ENCODE assay signal across 21 cellular contexts in genomic region chr4:74631338-74631737, GRCh38.
DNase-seq lines count a peak whose midpoint lies in the region; ATAC-seq and TF ChIP-seq lines count a peak whose summit lies in the region.
"Had no signal": no experiment of that assay in that cellular context is flagged by ENCODE, and none has a peak within 500 bp of the region (broad histone marks: within the 10 kb centered on the region; RNA-seq: fewer than 3 reads in every experiment).

No MANE protein-coding gene starts in this region.

- no peaks in the 10 kb centered on the region for H3K36me3 ChIP-seq in lower lobe of right lung
- H3K36me3 ChIP-seq: esophagus squamous epithelium, uterus had no signal

- no peak overlapping the region for H3K4me3 Mint-ChIP-seq in CD14-positive monocyte
- no peak overlapping the region for H3K4me3 Mint-ChIP-seq in activated T-helper 1 cell treated with anti-CD3 and anti-CD28 coated beads, Interleukin-12 subunit alpha, Interleukin-12 subunit beta, Interleukin-2, Interleukin-4 antibody, amounts not matched to agents 30 ng/mL and 10 ng/mL and 1 ng/mL, durations not matched to agents 14 hours and 24 hours and 36 hours
- H3K4me3 Mint-ChIP-seq: activated CD4-positive, alpha-beta T cell treated with anti-CD3 and anti-CD28 coated beads, Interleukin-2, amount 10 ng/mL, durations not matched to agents 24 days and 14 days; natural killer cell had no signal

- intact Hi-C loops in CD14-positive monocyte (cut with micrococcal nuclease) = no loop called here
- intact Hi-C loops in lower lobe of right lung (cut with DNase I) = no loop called here
- intact Hi-C loops in activated T-helper 1 cell treated with anti-CD3 and anti-CD28 coated beads, Interleukin-12 subunit alpha, Interleukin-12 subunit beta, Interleukin-2, Interleukin-4 antibody, amounts not matched to agents 30 ng/mL and 10 ng/mL and 1 ng/mL, durations not matched to agents 14 hours and 24 hours and 36 hours (cut with micrococcal nuclease) = no loop called here

- no peaks in the 10 kb centered on the region for H3K27me3 Mint-ChIP-seq in CD14-positive monocyte (ENCODE audit: low read depth in 3 of 3)
- no peaks in the 10 kb centered on the region for H3K27me3 Mint-ChIP-seq in activated T-helper 1 cell treated with anti-CD3 and anti-CD28 coated beads, Interleukin-12 subunit alpha, Interleukin-12 subunit beta, Interleukin-2, Interleukin-4 antibody, amounts not matched to agents 30 ng/mL and 10 ng/mL and 1 ng/mL, durations not matched to agents 14 hours and 24 hours and 36 hours (ENCODE audit: insufficient read depth)

- H3K36me3 Mint-ChIP-seq in CD14-positive monocyte = no peaks in the 10 kb centered on the region
- no peaks in the 10 kb centered on the region for H3K36me3 Mint-ChIP-seq in activated T-helper 1 cell treated with anti-CD3 and anti-CD28 coated beads, Interleukin-12 subunit alpha, Interleukin-12 subunit beta, Interleukin-2, Interleukin-4 antibody, amounts not matched to agents 30 ng/mL and 10 ng/mL and 1 ng/mL, durations not matched to agents 14 hours and 24 hours and 36 hours (ENCODE audit: low read depth)
- H3K36me3 Mint-ChIP-seq: natural killer cell had no signal

- no peak overlapping the region for H3K27ac ChIP-seq in lower lobe of right lung
- H3K27ac ChIP-seq: esophagus squamous epithelium, uterus had no signal

- H3K27ac Mint-ChIP-seq in CD14-positive monocyte = peak overlapping the region in 5 of 7 donors; percentile 26 to 70 (median 31)
- H3K27ac Mint-ChIP-seq in activated T-helper 1 cell treated with anti-CD3 and anti-CD28 coated beads, Interleukin-12 subunit alpha, Interleukin-12 subunit beta, Interleukin-2, Interleukin-4 antibody, amounts not matched to agents 30 ng/mL and 10 ng/mL and 1 ng/mL, durations not matched to agents 14 hours and 24 hours and 36 hours = no peak overlapping the region
- H3K27ac Mint-ChIP-seq: activated CD4-positive, alpha-beta T cell treated with anti-CD3 and anti-CD28 coated beads, Interleukin-2, amount 10 ng/mL, durations not matched to agents 24 days and 14 days; natural killer cell had no signal

- no peaks in the 10 kb centered on the region for H3K9me3 Mint-ChIP-seq in CD14-positive monocyte
- H3K9me3 Mint-ChIP-seq in activated T-helper 1 cell treated with anti-CD3 and anti-CD28 coated beads, Interleukin-12 subunit alpha, Interleukin-12 subunit beta, Interleukin-2, Interleukin-4 antibody, amounts not matched to agents 30 ng/mL and 10 ng/mL and 1 ng/mL, durations not matched to agents 14 hours and 24 hours and 36 hours = no peaks in the 10 kb centered on the region
- H3K9me3 Mint-ChIP-seq: activated CD4-positive, alpha-beta T cell treated with anti-CD3 and anti-CD28 coated beads, Interleukin-2, amount 10 ng/mL, durations not matched to agents 24 days and 14 days; natural killer cell had no signal

- H3K27me3 ChIP-seq in lower lobe of right lung (ENCODE audit: low read depth) = no peaks in the 10 kb centered on the region
- H3K27me3 ChIP-seq: esophagus squamous epithelium, uterus had no signal

- DNase-seq in CD14-positive monocyte (ENCODE audit: low spot score) (peak; percentile 52), LHCN-M2 (ENCODE audit: low read depth) (peak; percentile 94), choroid plexus epithelial cell (ENCODE audit: low read depth) (peak; percentile 72), lower lobe of right lung (no peak), hippocampal formation (lab: John Stamatoyannopoulos, UW) (no peak), NCI-H1417 (lab: John Stamatoyannopoulos, UW) (no peak)
- no peak for DNase-seq in activated T-helper 1 cell treated with anti-CD3 and anti-CD28 coated beads, Interleukin-12 subunit alpha, Interleukin-12 subunit beta, Interleukin-2, Interleukin-4 antibody, amounts not matched to agents 30 ng/mL and 10 ng/mL and 1 ng/mL, durations not matched to agents 14 hours and 24 hours and 36 hours (ENCODE audit: low spot score)
- DNase-seq: activated CD4-positive, alpha-beta T cell treated with anti-CD3 and anti-CD28 coated beads, Interleukin-2, amount 10 ng/mL, durations not matched to agents 24 days and 14 days; activated effector memory CD4-positive, alpha-beta T cell treated with Interleukin-2 at 50 U/mL for 16 hours; caudate nucleus; EL; esophagus squamous epithelium; KBM-7; natural killer cell; NCI-H1092 treated with DMSO at 0.1 percent for 48 hours; NCI-H510A; posterior cingulate gyrus; small intestine; stimulated activated CD4-positive, alpha-beta T cell treated with anti-CD3 and anti-CD28 coated beads, Interleukin-4, amount 100 ng/mL, for 1 hour; uterus had no signal

- H3K4me1 Mint-ChIP-seq in CD14-positive monocyte = peaks cover 35% of the 10 kb centered on the region
- H3K4me1 Mint-ChIP-seq in activated T-helper 1 cell treated with anti-CD3 and anti-CD28 coated beads, Interleukin-12 subunit alpha, Interleukin-12 subunit beta, Interleukin-2, Interleukin-4 antibody, amounts not matched to agents 30 ng/mL and 10 ng/mL and 1 ng/mL, durations not matched to agents 14 hours and 24 hours and 36 hours (ENCODE audit: low read depth) = peaks cover 6% of the 10 kb centered on the region

- no peak overlapping the region for H3K4me3 ChIP-seq in choroid plexus epithelial cell (ENCODE audit: low read depth, low read length)
- no peak overlapping the region for H3K4me3 ChIP-seq in lower lobe of right lung
- H3K4me3 ChIP-seq: esophagus squamous epithelium, uterus had no signal

- TF ChIP-seq CTCF in CD14-positive monocyte (IDR thresholded peaks at IDR 0.05) (no peak), choroid plexus epithelial cell (conservative IDR thresholded peaks at IDR 0.05; ENCODE audit: low read depth, low read length) (no peak), lower lobe of right lung (IDR thresholded peaks at IDR 0.05) (no peak)

- peak; percentile 32 to 39 for ATAC-seq in lower lobe of right lung
- ATAC-seq in HG03025 (IDR thresholded peaks at IDR 0.05; ENCODE audit: low FRiP score, unreplicated experiment) = no peak
- ATAC-seq: natural killer cell had no signal

- no peaks in the 10 kb centered on the region for H3K9me3 ChIP-seq in lower lobe of right lung
- H3K9me3 ChIP-seq: esophagus squamous epithelium, uterus had no signal

- peaks cover 5% of the 10 kb centered on the region for H3K4me1 ChIP-seq in lower lobe of right lung
- H3K4me1 ChIP-seq: uterus had no signal

Comparison
In these comparisons a context has a peak if more than half of its experiments do, and no peak if none do; other contexts are left out.
1. DNase-seq: peak in CD14-positive monocyte (single experiment), LHCN-M2 (single experiment) and choroid plexus epithelial cell (single experiment); none in lower lobe of right lung (single experiment), activated T-helper 1 cell treated with anti-CD3 and anti-CD28 coated beads, Interleukin-12 subunit alpha, Interleukin-12 subunit beta, Interleukin-2, Interleukin-4 antibody, amounts not matched to agents 30 ng/mL and 10 ng/mL and 1 ng/mL, durations not matched to agents 14 hours and 24 hours and 36 hours (single experiment), hippocampal formation (0 of 2) and NCI-H1417 (0 of 3).